In the genomic region with DNA sequence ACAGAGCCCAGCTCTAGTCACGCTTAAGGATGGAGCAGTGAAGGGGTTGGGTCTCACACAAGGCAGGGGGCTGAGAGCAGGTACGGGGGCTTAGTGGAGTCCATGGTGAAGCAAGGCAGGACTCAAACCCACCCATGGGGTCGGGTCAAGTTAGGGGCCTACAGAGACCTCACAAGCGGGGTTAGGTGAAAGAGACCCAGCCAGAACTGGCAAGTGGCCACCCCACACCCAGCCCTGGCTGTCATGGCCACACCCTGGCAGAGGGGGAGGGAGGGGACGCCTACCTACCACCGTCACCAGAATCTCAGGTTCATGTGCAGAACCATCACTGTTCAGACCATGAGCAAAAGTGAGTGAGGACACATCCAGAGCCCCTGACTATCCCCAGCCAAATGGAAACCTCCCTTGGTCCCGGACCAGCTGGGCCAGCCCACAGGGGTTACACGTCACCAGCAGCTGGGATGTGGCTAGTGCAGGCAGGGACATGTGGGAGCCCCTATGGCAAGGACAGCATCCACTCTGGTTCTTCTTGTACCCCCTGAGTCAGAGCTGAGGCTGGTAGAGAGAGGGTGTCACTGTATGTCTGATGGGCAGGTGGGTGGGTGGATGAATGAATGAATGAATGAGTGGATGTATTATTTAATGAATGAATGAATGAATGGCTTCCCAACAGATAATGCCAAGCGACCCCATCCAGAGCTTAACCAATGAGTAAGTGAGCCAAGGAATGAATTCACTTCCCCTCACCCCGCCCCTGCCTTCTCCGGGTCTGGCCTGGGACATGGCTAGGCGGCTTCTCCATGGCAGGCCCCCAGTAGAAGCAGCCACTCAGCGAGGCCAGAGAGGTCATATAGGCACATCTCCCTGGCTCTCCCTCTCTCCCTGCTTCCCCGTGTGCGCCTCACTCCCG, we compare ENCODE assay signal across 29 cellular contexts.
"Had no signal": no experiment of that assay in that cellular context is flagged by ENCODE, and none has a peak within 500 bp of the region (broad histone marks: within the 10 kb centered on the region; RNA-seq: fewer than 3 reads in every experiment).

No MANE protein-coding gene starts in this region.

- H3K9me3 ChIP-seq: ascending aorta, esophagus squamous epithelium had no signal

- H3K27ac ChIP-seq: ascending aorta, breast epithelium, cardiac muscle cell, esophagus squamous epithelium had no signal

- H3K4me1 Mint-ChIP-seq: activated CD4-positive, alpha-beta T cell treated with anti-CD3 and anti-CD28 coated beads for 36 hours; activated CD4-positive, alpha-beta T cell treated with anti-CD3 and anti-CD28 coated beads, Interleukin-2, amount 10 ng/mL, durations not matched to agents 24 days and 14 days; activated CD8-positive, alpha-beta memory T cell treated with anti-CD3 and anti-CD28 coated beads, Interleukin-2, amount 10 ng/mL, durations not matched to agents 7 days and 5 days; activated naive CD4-positive, alpha-beta T cell treated with anti-CD3 and anti-CD28 coated beads, Interleukin-2, amount 10 ng/mL, durations not matched to agents 7 days and 5 days; activated naive CD8-positive, alpha-beta T cell treated with anti-CD3 and anti-CD28 coated beads, Interleukin-2, amount 10 ng/mL, durations not matched to agents 7 days and 5 days; brain had no signal

- H3K36me3 ChIP-seq: ascending aorta, breast epithelium, cardiac muscle cell, esophagus squamous epithelium had no signal

- DNase-seq: activated CD4-positive, alpha-beta T cell treated with anti-CD3 and anti-CD28 coated beads for 36 hours; activated CD4-positive, alpha-beta T cell treated with anti-CD3 and anti-CD28 coated beads, Interleukin-2, amount 10 ng/mL, durations not matched to agents 24 days and 14 days; activated CD4-positive, CD25-positive, alpha-beta regulatory T cell; activated CD4-positive, CD25-positive, alpha-beta regulatory T cell treated with anti-CD3 and anti-CD28 coated beads, Interleukin-2, amount 50 U/mL, for 72 hours; activated CD8-positive, alpha-beta memory T cell treated with anti-CD3 and anti-CD28 coated beads, Interleukin-2, amount 10 ng/mL, durations not matched to agents 7 days and 5 days; activated CD8-positive, alpha-beta memory T cell treated with anti-CD3 and anti-CD28 coated beads, Interleukin-2, amount 50 U/mL, for 4 hours; activated CD8-positive, alpha-beta T cell treated with anti-CD3 and anti-CD28 coated beads for 36 hours; activated gamma-delta T cell; activated naive CD4-positive, alpha-beta T cell; activated naive CD4-positive, alpha-beta T cell treated with anti-CD3 and anti-CD28 coated beads, Interleukin-2, amount 10 ng/mL, durations not matched to agents 7 days and 5 days; activated naive CD8-positive, alpha-beta T cell treated with anti-CD3 and anti-CD28 coated beads, Interleukin-2, amount 10 ng/mL, durations not matched to agents 7 days and 5 days; activated T-cell treated with anti-CD3 and anti-CD28 coated beads for 4 hours; activated T-cell treated with anti-CD3 and anti-CD28 coated beads, Interleukin-2, amount 50 U/mL, for 24 hours; activated T-cell treated with anti-CD3 and anti-CD28 coated beads, Interleukin-2, amount 50 U/mL, for 72 hours; central memory CD4-positive, alpha-beta T cell; cerebellar nuclear complex; cortex of kidney; dermis blood vessel endothelial cell; effector CD4-positive, alpha-beta T cell; effector memory CD8-positive, alpha-beta T cell; erythroblast; esophagus squamous epithelium; head of caudate nucleus; T-helper 2 cell had no signal

- ATAC-seq: activated CD4-positive, alpha-beta T cell treated with anti-CD3 and anti-CD28 coated beads for 36 hours; activated CD8-positive, alpha-beta memory T cell treated with anti-CD3 and anti-CD28 coated beads, Interleukin-2, amount 10 ng/mL, durations not matched to agents 7 days and 5 days; activated CD8-positive, alpha-beta T cell treated with anti-CD3 and anti-CD28 coated beads for 36 hours; activated naive CD4-positive, alpha-beta T cell treated with anti-CD3 and anti-CD28 coated beads, Interleukin-2, amount 50 U/mL, for 72 hours; activated T-cell treated with anti-CD3 and anti-CD28 coated beads, Interleukin-2, amount 50 U/mL, for 72 hours; effector memory CD8-positive, alpha-beta T cell had no signal

- H3K4me3 ChIP-seq: ascending aorta, breast epithelium, cardiac muscle cell, esophagus squamous epithelium had no signal

- H3K4me3 Mint-ChIP-seq: activated CD4-positive, alpha-beta T cell treated with anti-CD3 and anti-CD28 coated beads for 36 hours; activated CD4-positive, alpha-beta T cell treated with anti-CD3 and anti-CD28 coated beads, Interleukin-2, amount 10 ng/mL, durations not matched to agents 24 days and 14 days; activated CD8-positive, alpha-beta memory T cell treated with anti-CD3 and anti-CD28 coated beads, Interleukin-2, amount 10 ng/mL, durations not matched to agents 7 days and 5 days; activated CD8-positive, alpha-beta T cell treated with anti-CD3 and anti-CD28 coated beads for 36 hours; activated naive CD4-positive, alpha-beta T cell treated with anti-CD3 and anti-CD28 coated beads, Interleukin-2, amount 10 ng/mL, durations not matched to agents 7 days and 5 days; activated naive CD8-positive, alpha-beta T cell treated with anti-CD3 and anti-CD28 coated beads, Interleukin-2, amount 10 ng/mL, durations not matched to agents 7 days and 5 days; activated T-cell treated with anti-CD3 and anti-CD28 coated beads, Interleukin-2, amount 50 U/mL, for 24 hours; activated T-cell treated with anti-CD3 and anti-CD28 coated beads, Interleukin-2, amount 50 U/mL, for 72 hours; brain; effector memory CD8-positive, alpha-beta T cell had no signal

- H3K27ac Mint-ChIP-seq: activated CD4-positive, alpha-beta T cell treated with anti-CD3 and anti-CD28 coated beads for 36 hours; activated CD4-positive, alpha-beta T cell treated with anti-CD3 and anti-CD28 coated beads, Interleukin-2, amount 10 ng/mL, durations not matched to agents 24 days and 14 days; activated CD8-positive, alpha-beta memory T cell treated with anti-CD3 and anti-CD28 coated beads, Interleukin-2, amount 10 ng/mL, durations not matched to agents 7 days and 5 days; activated CD8-positive, alpha-beta T cell treated with anti-CD3 and anti-CD28 coated beads for 36 hours; activated naive CD4-positive, alpha-beta T cell treated with anti-CD3 and anti-CD28 coated beads, Interleukin-2, amount 10 ng/mL, durations not matched to agents 7 days and 5 days; activated naive CD4-positive, alpha-beta T cell treated with anti-CD3 and anti-CD28 coated beads, Interleukin-2, amount 50 U/mL, for 72 hours; activated naive CD8-positive, alpha-beta T cell treated with anti-CD3 and anti-CD28 coated beads, Interleukin-2, amount 10 ng/mL, durations not matched to agents 7 days and 5 days; activated T-cell treated with anti-CD3 and anti-CD28 coated beads, Interleukin-2, amount 50 U/mL, for 24 hours; activated T-cell treated with anti-CD3 and anti-CD28 coated beads, Interleukin-2, amount 50 U/mL, for 72 hours; brain; effector memory CD8-positive, alpha-beta T cell had no signal

- H3K4me1 ChIP-seq: ascending aorta, breast epithelium, esophagus squamous epithelium had no signal

- H3K27me3 ChIP-seq: ascending aorta, cardiac muscle cell had no signal

- H3K36me3 Mint-ChIP-seq: activated naive CD4-positive, alpha-beta T cell treated with anti-CD3 and anti-CD28 coated beads, Interleukin-2, amount 10 ng/mL, durations not matched to agents 7 days and 5 days; activated naive CD8-positive, alpha-beta T cell treated with anti-CD3 and anti-CD28 coated beads, Interleukin-2, amount 10 ng/mL, durations not matched to agents 7 days and 5 days; brain had no signal
